ENCODE assay signal across 16 cellular contexts in the genomic region with DNA sequence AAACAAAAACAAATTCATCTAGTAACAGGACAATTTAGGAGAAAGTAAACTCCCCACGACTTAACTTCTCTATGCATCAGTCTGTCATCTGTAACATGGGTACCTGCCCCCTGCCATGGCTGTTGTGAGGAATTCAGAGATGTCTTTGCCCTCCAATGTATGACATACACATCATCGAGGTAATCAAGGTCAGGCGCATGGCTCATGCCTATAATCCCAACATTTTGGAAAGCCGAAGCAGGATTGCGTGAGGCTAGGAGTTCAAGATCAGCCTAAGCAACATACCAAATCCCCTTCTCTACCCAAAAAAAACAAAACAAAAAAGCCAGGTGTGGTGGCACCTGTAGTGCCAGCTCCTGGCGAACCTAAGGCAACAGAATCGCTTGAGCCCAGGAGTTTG. TPM values are rescaled to one million over a fixed set of nuclear protein-coding genes. Genes with fewer than 3 reads are reported as not detected.
DNase-seq lines count a peak whose midpoint lies in the region; ATAC-seq and TF ChIP-seq lines count a peak whose summit lies in the region.
"Had no signal": no experiment of that assay in that cellular context is flagged by ENCODE, and none has a peak within 500 bp of the region (broad histone marks: within the 10 kb centered on the region; RNA-seq: fewer than 3 reads in every experiment).

No MANE protein-coding gene starts in this region.

- no peak for TF ChIP-seq CTCF in HFFc6 (IDR thresholded peaks at IDR 0.05)
- TF ChIP-seq CTCF in endodermal cell (conservative IDR thresholded peaks at IDR 0.05): no peak

- intact Hi-C loops in activated CD4-positive, alpha-beta T cell treated with anti-CD3 and anti-CD28 coated beads for 36 hours (cut with DNase I, micrococcal nuclease): no loop called here

- H3K27ac ChIP-seq in endodermal cell (ENCODE audit: low read depth, low read length): no peak overlapping the region
- H3K27ac ChIP-seq: psoas muscle had no signal

- H3K4me1 Mint-ChIP-seq in activated CD4-positive, alpha-beta T cell treated with anti-CD3 and anti-CD28 coated beads for 36 hours: peaks cover 26% of the 10 kb centered on the region
- H3K4me1 Mint-ChIP-seq in HFFc6 (ENCODE audit: low read depth): peaks cover 19% of the 10 kb centered on the region
- H3K4me1 Mint-ChIP-seq in endodermal cell: peaks cover 5% of the 10 kb centered on the region

- no peaks in the 10 kb centered on the region for H3K4me1 ChIP-seq in endodermal cell (ENCODE audit: control insufficient read depth, insufficient read depth, low read length)
- H3K4me1 ChIP-seq: psoas muscle had no signal

- ATAC-seq in activated CD4-positive, alpha-beta T cell treated with anti-CD3 and anti-CD28 coated beads for 36 hours: no peak
- ATAC-seq in HG03159 (IDR thresholded peaks at IDR 0.05; ENCODE audit: unreplicated experiment): no peak
- ATAC-seq: psoas muscle had no signal

- H3K9ac ChIP-seq in endodermal cell (ENCODE audit: extremely low read depth, low read length, poor library complexity, severe bottlenecking): no peak overlapping the region

- WGBS in endodermal cell (ENCODE audit: insufficient coverage in 1 of 2, insufficient read length in 1 of 2), 2 experiments: 90 to 95% methylated on average over 5 to 7 of the region's 7 CpGs

- no peaks in the 10 kb centered on the region for H3K9me3 ChIP-seq in endodermal cell (ENCODE audit: control insufficient read depth, low read length)
- H3K9me3 ChIP-seq: psoas muscle had no signal

- no peak overlapping the region for H3K4me3 ChIP-seq in endodermal cell (ENCODE audit: low read length)
- H3K4me3 ChIP-seq: psoas muscle had no signal

- POLR2A ChIA-PET in activated CD4-positive, alpha-beta T cell treated with anti-CD3 and anti-CD28 coated beads for 36 hours (lab: Charles Lee): interaction anchor here (1.1 to 4.6 kb wide), 3 partner anchors 10 to 50 kb away, joined by 5 to 39 read pairs (median 13); a partner anchor contains a TSS

- CTCF ChIA-PET in activated CD4-positive, alpha-beta T cell treated with anti-CD3 and anti-CD28 coated beads for 36 hours (lab: Charles Lee): no interaction called here

- peak; percentile 25 for DNase-seq in activated CD4-positive, alpha-beta T cell treated with anti-CD3 and anti-CD28 coated beads for 36 hours
- no peak for DNase-seq in activated CD4-positive, alpha-beta T cell treated with anti-CD3 and anti-CD28 coated beads for 1 hour
- DNase-seq in HFFc6 (no peak), endodermal cell (peak; percentile 60), NCI-H2196 (lab: John Stamatoyannopoulos, UW; ENCODE audit: unreplicated experiment) (no peak)
- DNase-seq: activated CD4-positive, alpha-beta T cell treated with anti-CD3 and anti-CD28 coated beads, Interleukin-2, amount 10 ng/mL, durations not matched to agents 7 days and 5 days; activated naive CD4-positive, alpha-beta T cell treated with anti-CD3 and anti-CD28 coated beads, Interleukin-2, amount 10 ng/mL, durations not matched to agents 7 days and 5 days; COR-L47; kidney; NCI-H1092 treated with DMSO at 0.1 percent for 48 hours; NCI-H2227 treated with DMSO at 0.1 percent for 48 hours; OCI-M1; psoas muscle; stimulated activated CD4-positive, alpha-beta T cell treated with anti-CD3 and anti-CD28 coated beads, Interleukin-15, amount 100 ng/mL, for 24 hours; T-helper 1 cell had no signal

- H3K4me3 Mint-ChIP-seq in activated CD4-positive, alpha-beta T cell treated with anti-CD3 and anti-CD28 coated beads for 36 hours: no peak overlapping the region
- H3K4me3 Mint-ChIP-seq in HFFc6 (peak overlapping the region; percentile 36; the same call in 1 of the 2 replicates), endodermal cell (no peak overlapping the region)
- H3K4me3 Mint-ChIP-seq: activated CD4-positive, alpha-beta T cell treated with anti-CD3 and anti-CD28 coated beads, Interleukin-2, amount 10 ng/mL, durations not matched to agents 7 days and 5 days; activated naive CD4-positive, alpha-beta T cell treated with anti-CD3 and anti-CD28 coated beads, Interleukin-2, amount 10 ng/mL, durations not matched to agents 7 days and 5 days had no signal

- no peaks in the 10 kb centered on the region for H3K27me3 Mint-ChIP-seq in activated CD4-positive, alpha-beta T cell treated with anti-CD3 and anti-CD28 coated beads for 36 hours
- peaks cover 58% of the 10 kb centered on the region for H3K27me3 Mint-ChIP-seq in HFFc6 (ENCODE audit: insufficient read depth)
- H3K27me3 Mint-ChIP-seq in endodermal cell (ENCODE audit: insufficient read depth): no peaks in the 10 kb centered on the region
- H3K27me3 Mint-ChIP-seq: activated CD4-positive, alpha-beta T cell treated with anti-CD3 and anti-CD28 coated beads, Interleukin-2, amount 10 ng/mL, durations not matched to agents 7 days and 5 days; activated naive CD4-positive, alpha-beta T cell treated with anti-CD3 and anti-CD28 coated beads, Interleukin-2, amount 10 ng/mL, durations not matched to agents 7 days and 5 days had no signal

- no peaks in the 10 kb centered on the region for H3K27me3 ChIP-seq in endodermal cell (ENCODE audit: control insufficient read depth, insufficient read depth, low read length, poor library complexity, severe bottlenecking)

- H3K9me3 Mint-ChIP-seq in activated CD4-positive, alpha-beta T cell treated with anti-CD3 and anti-CD28 coated beads for 36 hours (ENCODE audit: low read depth): no peaks in the 10 kb centered on the region
- H3K9me3 Mint-ChIP-seq in HFFc6: peaks cover 16% of the 10 kb centered on the region
- H3K9me3 Mint-ChIP-seq in endodermal cell: no peaks in the 10 kb centered on the region
- H3K9me3 Mint-ChIP-seq: activated CD4-positive, alpha-beta T cell treated with anti-CD3 and anti-CD28 coated beads, Interleukin-2, amount 10 ng/mL, durations not matched to agents 7 days and 5 days; activated naive CD4-positive, alpha-beta T cell treated with anti-CD3 and anti-CD28 coated beads, Interleukin-2, amount 10 ng/mL, durations not matched to agents 7 days and 5 days had no signal

- H3K36me3 Mint-ChIP-seq in activated CD4-positive, alpha-beta T cell treated with anti-CD3 and anti-CD28 coated beads for 36 hours (ENCODE audit: low read depth): peaks cover 26% of the 10 kb centered on the region
- H3K36me3 Mint-ChIP-seq in HFFc6 (ENCODE audit: low read depth): peaks cover 20% of the 10 kb centered on the region
- peaks cover 15% of the 10 kb centered on the region for H3K36me3 Mint-ChIP-seq in endodermal cell (ENCODE audit: low read depth)

- peaks cover 22% of the 10 kb centered on the region for H3K36me3 ChIP-seq in endodermal cell (ENCODE audit: control insufficient read depth, insufficient read depth, low read length)

- no peak overlapping the region for H3K27ac Mint-ChIP-seq in activated CD4-positive, alpha-beta T cell treated with anti-CD3 and anti-CD28 coated beads for 36 hours
- H3K27ac Mint-ChIP-seq in HFFc6: peak overlapping the region; percentile 77
- no peak overlapping the region for H3K27ac Mint-ChIP-seq in endodermal cell
- H3K27ac Mint-ChIP-seq: activated CD4-positive, alpha-beta T cell treated with anti-CD3 and anti-CD28 coated beads, Interleukin-2, amount 10 ng/mL, durations not matched to agents 7 days and 5 days had no signal

RNA-seq across cellular contexts. Expression of a gene that starts 9.0 kb away (rescaled TPM):
- total RNA-seq in activated CD4-positive, alpha-beta T cell treated with anti-CD3 and anti-CD28 coated beads for 36 hours: over 10,000 TPM; 11,209 to 15,482 TPM
- total RNA-seq in HFFc6 (2021; fragmentation: NEBNext Ultra II Directional; extraction: Animal tissue kit (Norgen Biotek cat#: 25700)): over 10,000 TPM in 4 of 6 experiments, 1,000 to 10,000 TPM in 2; 8,709 to 10,268 (median 10,123) TPM
- over 10,000 TPM in 1 of 2 donors, 1,000 to 10,000 TPM in 1; 8,118 to 11,075 TPM for total RNA-seq in endodermal cell
- 8,040 TPM for polyA plus RNA-seq in endodermal cell (2013, experiment 1 of 2)
- polyA plus RNA-seq in endodermal cell (2013, experiment 2 of 2): 7,552 TPM

RNA-seq across cellular contexts. Expression of a gene that starts 50.3 kb away (rescaled TPM):
- total RNA-seq in activated CD4-positive, alpha-beta T cell treated with anti-CD3 and anti-CD28 coated beads for 36 hours: 10 to 100 TPM; 45.0 to 49.7 TPM
- 10 to 100 TPM; 18.5 to 28.2 (median 21.5) TPM for total RNA-seq in HFFc6 (2021; fragmentation: NEBNext Ultra II Directional; extraction: Animal tissue kit (Norgen Biotek cat#: 25700))
- 10 to 100 TPM; 21.5 to 26.7 TPM for total RNA-seq in endodermal cell
- 25.0 TPM for polyA plus RNA-seq in endodermal cell (2013, experiment 1 of 2)
- polyA plus RNA-seq in endodermal cell (2013, experiment 2 of 2): 18.9 TPM

RNA-seq across cellular contexts. Expression of a gene that starts 59.7 kb away (rescaled TPM):
- 10 to 100 TPM; 22.2 to 24.1 TPM for total RNA-seq in activated CD4-positive, alpha-beta T cell treated with anti-CD3 and anti-CD28 coated beads for 36 hours
- 1 to 10 TPM; 3.6 to 5.3 (median 5.0) TPM for total RNA-seq in HFFc6 (2021; fragmentation: NEBNext Ultra II Directional; extraction: Animal tissue kit (Norgen Biotek cat#: 25700))
- 1 to 10 TPM; 2.5 to 3.8 TPM for total RNA-seq in endodermal cell
- polyA plus RNA-seq in endodermal cell (2013, experiment 1 of 2): 0.89 TPM
- 0.79 TPM for polyA plus RNA-seq in endodermal cell (2013, experiment 2 of 2)

Comparison
In these comparisons a context has a peak if more than half of its experiments do, and no peak if none do; other contexts are left out.
1. DNase-seq: peak in activated CD4-positive, alpha-beta T cell treated with anti-CD3 and anti-CD28 coated beads for 36 hours (single experiment) and endodermal cell (single experiment); none in activated CD4-positive, alpha-beta T cell treated with anti-CD3 and anti-CD28 coated beads for 1 hour (single experiment), HFFc6 (single experiment) and NCI-H2196 (single experiment).